Comparison of ENCODE assay signal across 10 cellular contexts in the genomic region with DNA sequence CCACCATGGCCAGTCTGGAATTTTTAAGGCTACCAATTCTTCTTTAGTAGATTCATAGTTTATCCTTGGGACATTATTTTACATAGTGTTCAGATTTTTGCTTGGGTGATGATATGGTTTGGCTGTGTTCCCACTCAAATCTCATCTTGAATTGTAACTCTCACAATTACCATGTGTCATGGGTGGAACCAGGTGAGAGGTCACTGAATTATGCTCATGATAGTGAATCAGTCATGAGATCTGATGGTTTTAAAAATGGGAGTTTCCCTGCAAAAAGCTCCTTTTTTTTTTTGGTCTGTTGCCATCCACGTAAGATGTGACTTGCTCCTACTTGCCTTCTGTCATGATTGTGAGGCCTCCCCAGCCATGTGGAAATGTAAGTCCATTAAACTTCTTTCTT.
"Had no signal": no experiment of that assay in that cellular context is flagged by ENCODE, and none has a peak within 500 bp of the region (broad histone marks: within the 10 kb centered on the region; RNA-seq: fewer than 3 reads in every experiment).

No MANE protein-coding gene starts in this region.

- H3K4me3 Mint-ChIP-seq: HFFc6 had no signal

- H3K36me3 ChIP-seq: HAP-1 had no signal

- H3K4me3 ChIP-seq: GM23248, HAP-1 had no signal

- FAIRE-seq: HepG2 had no signal

- H3K4me1 ChIP-seq: HAP-1 had no signal

- H3K9me3 ChIP-seq: HAP-1 had no signal

- H3K4me1 Mint-ChIP-seq: IgD-negative memory B cell had no signal

- H3K27ac ChIP-seq: GM23248, HL-60 had no signal

- H3K27ac Mint-ChIP-seq: HFFc6, IgD-negative memory B cell had no signal

- ATAC-seq: HCT116, HepG2 had no signal

- DNase-seq: GM23248, GOT3, H7, HFFc6, KBM-7 had no signal

- H3K36me3 Mint-ChIP-seq: IgD-negative memory B cell had no signal

- H3K27me3 Mint-ChIP-seq: IgD-negative memory B cell had no signal
